8 cellular contexts compared by ENCODE assay signal in the genomic region with DNA sequence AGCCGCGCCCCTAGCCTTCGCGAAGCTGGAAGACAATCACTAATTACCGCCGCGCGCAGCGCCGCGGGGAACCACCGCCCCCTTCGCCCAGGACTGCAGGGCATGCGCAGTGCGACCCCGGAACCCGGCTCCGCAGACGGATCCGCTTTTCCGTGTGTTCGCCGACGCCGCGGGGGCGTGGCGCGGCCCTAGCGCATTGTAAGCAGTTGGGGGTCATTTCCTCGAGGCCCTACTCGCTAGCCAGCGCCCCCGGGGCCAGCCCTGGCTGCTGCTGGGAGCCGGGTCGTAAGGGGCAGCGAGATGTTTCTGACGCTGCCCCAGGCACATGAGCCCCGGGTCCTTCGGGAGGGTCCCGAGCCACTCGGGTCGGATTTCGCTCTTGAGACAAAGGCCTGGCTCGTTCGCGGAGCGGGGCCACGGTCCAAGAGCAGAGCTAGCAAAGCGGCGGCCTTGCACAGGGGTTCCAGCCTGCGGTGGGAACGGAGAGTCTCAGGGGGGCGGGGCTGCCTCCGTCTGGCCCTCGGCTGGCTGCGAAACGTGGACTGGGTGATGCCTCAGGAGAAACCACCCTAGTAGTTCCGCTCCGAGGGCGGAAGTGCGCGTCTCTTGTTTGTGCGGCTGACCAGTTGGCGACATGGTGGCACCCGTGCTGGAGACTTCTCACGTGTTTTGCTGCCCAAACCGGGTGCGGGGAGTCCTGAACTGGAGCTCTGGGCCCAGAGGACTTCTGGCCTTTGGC. TPM values are rescaled to one million over a fixed set of nuclear protein-coding genes. Genes with fewer than 3 reads are reported as not detected.
DNase-seq lines count a peak whose midpoint lies in the region; ATAC-seq and TF ChIP-seq lines count a peak whose summit lies in the region.

A gene with protein sequence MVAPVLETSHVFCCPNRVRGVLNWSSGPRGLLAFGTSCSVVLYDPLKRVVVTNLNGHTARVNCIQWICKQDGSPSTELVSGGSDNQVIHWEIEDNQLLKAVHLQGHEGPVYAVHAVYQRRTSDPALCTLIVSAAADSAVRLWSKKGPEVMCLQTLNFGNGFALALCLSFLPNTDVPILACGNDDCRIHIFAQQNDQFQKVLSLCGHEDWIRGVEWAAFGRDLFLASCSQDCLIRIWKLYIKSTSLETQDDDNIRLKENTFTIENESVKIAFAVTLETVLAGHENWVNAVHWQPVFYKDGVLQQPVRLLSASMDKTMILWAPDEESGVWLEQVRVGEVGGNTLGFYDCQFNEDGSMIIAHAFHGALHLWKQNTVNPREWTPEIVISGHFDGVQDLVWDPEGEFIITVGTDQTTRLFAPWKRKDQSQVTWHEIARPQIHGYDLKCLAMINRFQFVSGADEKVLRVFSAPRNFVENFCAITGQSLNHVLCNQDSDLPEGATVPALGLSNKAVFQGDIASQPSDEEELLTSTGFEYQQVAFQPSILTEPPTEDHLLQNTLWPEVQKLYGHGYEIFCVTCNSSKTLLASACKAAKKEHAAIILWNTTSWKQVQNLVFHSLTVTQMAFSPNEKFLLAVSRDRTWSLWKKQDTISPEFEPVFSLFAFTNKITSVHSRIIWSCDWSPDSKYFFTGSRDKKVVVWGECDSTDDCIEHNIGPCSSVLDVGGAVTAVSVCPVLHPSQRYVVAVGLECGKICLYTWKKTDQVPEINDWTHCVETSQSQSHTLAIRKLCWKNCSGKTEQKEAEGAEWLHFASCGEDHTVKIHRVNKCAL (plus strand): TSS at position 600 of the 739 bp plus-strand sequence. CDS start 35 bp downstream, at position 635.
A gene with protein sequence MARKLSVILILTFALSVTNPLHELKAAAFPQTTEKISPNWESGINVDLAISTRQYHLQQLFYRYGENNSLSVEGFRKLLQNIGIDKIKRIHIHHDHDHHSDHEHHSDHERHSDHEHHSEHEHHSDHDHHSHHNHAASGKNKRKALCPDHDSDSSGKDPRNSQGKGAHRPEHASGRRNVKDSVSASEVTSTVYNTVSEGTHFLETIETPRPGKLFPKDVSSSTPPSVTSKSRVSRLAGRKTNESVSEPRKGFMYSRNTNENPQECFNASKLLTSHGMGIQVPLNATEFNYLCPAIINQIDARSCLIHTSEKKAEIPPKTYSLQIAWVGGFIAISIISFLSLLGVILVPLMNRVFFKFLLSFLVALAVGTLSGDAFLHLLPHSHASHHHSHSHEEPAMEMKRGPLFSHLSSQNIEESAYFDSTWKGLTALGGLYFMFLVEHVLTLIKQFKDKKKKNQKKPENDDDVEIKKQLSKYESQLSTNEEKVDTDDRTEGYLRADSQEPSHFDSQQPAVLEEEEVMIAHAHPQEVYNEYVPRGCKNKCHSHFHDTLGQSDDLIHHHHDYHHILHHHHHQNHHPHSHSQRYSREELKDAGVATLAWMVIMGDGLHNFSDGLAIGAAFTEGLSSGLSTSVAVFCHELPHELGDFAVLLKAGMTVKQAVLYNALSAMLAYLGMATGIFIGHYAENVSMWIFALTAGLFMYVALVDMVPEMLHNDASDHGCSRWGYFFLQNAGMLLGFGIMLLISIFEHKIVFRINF (minus strand): TSS at position 41 of the 739 bp plus-strand sequence. CDS start 2,333 bp downstream, outside the sequence.

- peak within 1 kb of the TSS; percentile 93 for H3K4me3 Mint-ChIP-seq in activated naive CD4-positive, alpha-beta T cell treated with anti-CD3 and anti-CD28 coated beads, Interleukin-2, amount 10 ng/mL, durations not matched to agents 7 days and 5 days

- WGBS in gastroesophageal sphincter (ENCODE audit: low coverage in 1 of 2), 2 donors: 0% methylated on average over 1 of the region's 69 CpGs; no CpG with 5 or more reads in 1 of the 2 donors

- H3K36me3 Mint-ChIP-seq in activated naive CD4-positive, alpha-beta T cell treated with anti-CD3 and anti-CD28 coated beads, Interleukin-2, amount 10 ng/mL, durations not matched to agents 7 days and 5 days: peaks cover 15% of the 10 kb centered on the region

- no peaks in the 10 kb centered on the region for H3K9me3 Mint-ChIP-seq in activated naive CD4-positive, alpha-beta T cell treated with anti-CD3 and anti-CD28 coated beads, Interleukin-2, amount 10 ng/mL, durations not matched to agents 7 days and 5 days

- no peaks in the 10 kb centered on the region for H3K27me3 ChIP-seq in gastroesophageal sphincter
- H3K27me3 ChIP-seq in neutrophil: no peaks in the 10 kb centered on the region

- CTCF ChIA-PET in GM10248 (lab: Yijun Ruan, JAX): interaction anchor here (0.8 to 3.1 kb wide), 6 partner anchors 10 to 153 kb away, joined by 3 to 11 read pairs (median 4); no protein-coding TSS in a partner anchor
- CTCF ChIA-PET in activated naive CD4-positive, alpha-beta T cell treated with anti-CD3 and anti-CD28 coated beads, Interleukin-2, amount 10 ng/mL, durations not matched to agents 7 days and 5 days (lab: Charles Lee): interaction anchor here (3.1 kb wide), 1 partner anchor 155 kb away, joined by 8 read pairs; no protein-coding TSS in a partner anchor

- POLR2A ChIA-PET in GM10248 (lab: Yijun Ruan, JAX): interaction anchor here (0.5 to 1.3 kb wide), 3 partner anchors 12 to 38 kb away, joined by 3 to 5 read pairs (median 4); no protein-coding TSS in a partner anchor

- no peaks in the 10 kb centered on the region for H3K27me3 Mint-ChIP-seq in activated naive CD4-positive, alpha-beta T cell treated with anti-CD3 and anti-CD28 coated beads, Interleukin-2, amount 10 ng/mL, durations not matched to agents 7 days and 5 days

- peak within 1 kb of the TSS; percentile 97 for H3K27ac Mint-ChIP-seq in activated naive CD4-positive, alpha-beta T cell treated with anti-CD3 and anti-CD28 coated beads, Interleukin-2, amount 10 ng/mL, durations not matched to agents 7 days and 5 days

- H3K4me1 ChIP-seq in gastroesophageal sphincter (peaks cover 0 to 53% (median 12%) of the 10 kb centered on the region in 3 donors), neutrophil (ENCODE audit: control insufficient read depth in 1 of 2, insufficient read depth in 1 of 2, low read depth in 1 of 2, low read length in 1 of 2) (peaks cover 20 to 24% of the 10 kb centered on the region in 2 experiments)

- TF ChIP-seq EP300 in gastroesophageal sphincter (IDR thresholded peaks at IDR 0.05): no peak

- no peaks in the 10 kb centered on the region for H3K9me3 ChIP-seq in SK-N-MC (ENCODE audit: low read depth, low read length)
- H3K9me3 ChIP-seq in gastroesophageal sphincter: no peaks in the 10 kb centered on the region
- H3K9me3 ChIP-seq in neutrophil: no peaks in the 10 kb centered on the region

- H3K9ac ChIP-seq in SK-N-MC (ENCODE audit: insufficient read length): peak within 1 kb of the TSS; percentile 99

- peak; percentile 97 for DNase-seq in GM10248 (ENCODE audit: extremely low spot score)
- DNase-seq in NCI-H1048 (lab: John Stamatoyannopoulos, UW): peak; percentile 89
- peak; percentile 57 for DNase-seq in SK-N-MC (ENCODE audit: low read depth, low spot score)
- peak; percentile 96 for DNase-seq in activated naive CD4-positive, alpha-beta T cell treated with anti-CD3 and anti-CD28 coated beads, Interleukin-2, amount 10 ng/mL, durations not matched to agents 7 days and 5 days

- ATAC-seq in HG02588 (IDR thresholded peaks at IDR 0.05; ENCODE audit: unreplicated experiment) (peak; percentile 90), gastroesophageal sphincter (peak; percentile 97)

- peaks cover 48% of the 10 kb centered on the region for H3K4me1 Mint-ChIP-seq in activated naive CD4-positive, alpha-beta T cell treated with anti-CD3 and anti-CD28 coated beads, Interleukin-2, amount 10 ng/mL, durations not matched to agents 7 days and 5 days

- TF ChIP-seq CTCF in GM10248 (IDR thresholded peaks at IDR 0.05; ENCODE audit: control extremely low read depth, extremely low read depth, low read depth, missing control alignments) (no peak), gastroesophageal sphincter (IDR thresholded peaks at IDR 0.05) (peak in 1 of 4 experiments; percentile 32), neutrophil (IDR thresholded peaks at IDR 0.05) (no peak), subcutaneous adipose tissue (IDR thresholded peaks at IDR 0.05; ENCODE audit: low read depth) (no peak)

- peak within 1 kb of the TSS; percentile 98 for H3K27ac ChIP-seq in SK-N-MC
- peak within 1 kb of the TSS; percentile 85 to 99 (median 95) for H3K27ac ChIP-seq in gastroesophageal sphincter
- H3K27ac ChIP-seq in neutrophil: peak within 1 kb of the TSS; percentile 98

- H3K4me3 ChIP-seq in SK-N-MC (peak within 1 kb of the TSS; percentile 98), gastroesophageal sphincter (peak within 1 kb of the TSS; percentile 59 to 82), neutrophil (ENCODE audit: low read depth in 1 of 2, low read length in 1 of 2) (peak within 1 kb of the TSS; percentile 70 to 88)

- peak; percentile 47 to 60 for TF ChIP-seq POLR2A in gastroesophageal sphincter (IDR thresholded peaks at IDR 0.05)

- H3K36me3 ChIP-seq in SK-N-MC (ENCODE audit: insufficient read depth, low read length) (peaks cover 24% of the 10 kb centered on the region), gastroesophageal sphincter (peaks cover 0 to 12% of the 10 kb centered on the region in 2 donors), neutrophil (no peaks in the 10 kb centered on the region)

RNA-seq across cellular contexts. Expression of the first gene that starts in this region (rescaled TPM):
- total RNA-seq in gastroesophageal sphincter (10 to 100 TPM; 35.6 to 74.1 (median 65.1) TPM), subcutaneous adipose tissue (10 to 100 TPM; 68.3 to 78.4 (median 74.3) TPM)

RNA-seq across cellular contexts. Expression of the second gene that starts in this region (rescaled TPM):
- total RNA-seq in gastroesophageal sphincter: 10 to 100 TPM; 24.1 to 49.2 (median 36.5) TPM
- 10 to 100 TPM; 30.3 to 59.0 (median 48.2) TPM for total RNA-seq in subcutaneous adipose tissue

Comparison
In these comparisons a context has a peak if more than half of its experiments do, and no peak if none do; other contexts are left out.
1. Peak in every context shown above with its lines: DNase-seq, ATAC-seq, H3K4me3 ChIP-seq and H3K27ac ChIP-seq.